In genomic region chr2:129205766-129206165, GRCh38 we compare ENCODE assay signal across 37 cellular contexts.
"Had no signal": no experiment of that assay in that cellular context is flagged by ENCODE, and none has a peak within 500 bp of the region (broad histone marks: within the 10 kb centered on the region; RNA-seq: fewer than 3 reads in every experiment).

No MANE protein-coding gene starts in this region.

- H3K27ac ChIP-seq: adrenal gland, ascending aorta, brain microvascular endothelial cell, breast epithelium, cardiac muscle cell, VCaP had no signal

- H3K27me3 Mint-ChIP-seq: activated CD4-positive, alpha-beta memory T cell treated with anti-CD3 and anti-CD28 coated beads for 36 hours; activated CD4-positive, alpha-beta T cell treated with anti-CD3 and anti-CD28 coated beads, Interleukin-2, amount 10 ng/mL, durations not matched to agents 24 days and 14 days; activated CD8-positive, alpha-beta T cell treated with anti-CD3 and anti-CD28 coated beads for 36 hours; activated T-helper 17 cell treated with anti-CD3 and anti-CD28 coated beads, Interleukin-2, amount 50 U/mL, for 72 hours; central memory CD8-positive, alpha-beta T cell had no signal

- H3K36me3 Mint-ChIP-seq: activated CD4-positive, alpha-beta memory T cell treated with anti-CD3 and anti-CD28 coated beads for 36 hours; activated naive CD4-positive, alpha-beta T cell treated with anti-CD3 and anti-CD28 coated beads, Interleukin-2, amount 50 U/mL, for 72 hours; activated naive CD8-positive, alpha-beta T cell treated with anti-CD3 and anti-CD28 coated beads for 36 hours had no signal

- H3K4me1 Mint-ChIP-seq: activated B cell treated with CpG ODN at 0.5 μM for 24 hours; activated CD4-positive, alpha-beta T cell treated with anti-CD3 and anti-CD28 coated beads, Interleukin-2, amount 10 ng/mL, durations not matched to agents 24 days and 14 days; activated naive CD8-positive, alpha-beta T cell treated with anti-CD3 and anti-CD28 coated beads for 36 hours; activated T-helper 17 cell treated with anti-CD3 and anti-CD28 coated beads, Interleukin-2, amount 50 U/mL, for 72 hours; central memory CD8-positive, alpha-beta T cell had no signal

- H3K4me3 Mint-ChIP-seq: activated B cell treated with CpG ODN at 0.5 μM for 24 hours; activated CD4-positive, alpha-beta memory T cell treated with anti-CD3 and anti-CD28 coated beads for 36 hours; activated CD4-positive, alpha-beta T cell treated with anti-CD3 and anti-CD28 coated beads, Interleukin-2, amount 10 ng/mL, durations not matched to agents 24 days and 14 days; activated CD8-positive, alpha-beta T cell treated with anti-CD3 and anti-CD28 coated beads for 36 hours; activated naive CD4-positive, alpha-beta T cell treated with anti-CD3 and anti-CD28 coated beads for 36 hours; activated naive CD8-positive, alpha-beta T cell treated with anti-CD3 and anti-CD28 coated beads for 36 hours; activated T-cell treated with anti-CD3 and anti-CD28 coated beads, Interleukin-2, amount 50 U/mL, for 4 hours; activated T-cell treated with anti-CD3 and anti-CD28 coated beads, Interleukin-2, amount 50 U/mL, for 72 hours; activated T-helper 1 cell treated with anti-CD3 and anti-CD28 coated beads, Interleukin-12 subunit alpha, Interleukin-12 subunit beta, Interleukin-2, Interleukin-4 antibody, amounts not matched to agents 30 ng/mL and 10 ng/mL and 1 ng/mL, durations not matched to agents 14 hours and 24 hours and 36 hours; activated T-helper 17 cell treated with anti-CD3 and anti-CD28 coated beads, Interleukin-2, amount 50 U/mL, for 72 hours; central memory CD8-positive, alpha-beta T cell; T-helper 1 cell treated with Interleukin-12 subunit alpha and Interleukin-12 subunit beta and Interleukin-4 antibody, amounts not matched to agents 30 μg/mL and 1 μg/mL, for 36 hours; T-helper 2 cell treated with Interferon-gamma antibody and Interleukin-4, amounts not matched to agents 5 μg/mL and 100 μg/mL, for 36 hours had no signal

- H3K4me3 ChIP-seq: adrenal gland, ascending aorta, breast epithelium, cardiac muscle cell had no signal

- H3K9me3 Mint-ChIP-seq: activated B cell treated with CpG ODN at 0.5 μM for 24 hours; activated CD4-positive, alpha-beta memory T cell treated with anti-CD3 and anti-CD28 coated beads for 36 hours; activated CD4-positive, alpha-beta T cell treated with anti-CD3 and anti-CD28 coated beads, Interleukin-2, amount 10 ng/mL, durations not matched to agents 24 days and 14 days; activated naive CD4-positive, alpha-beta T cell treated with anti-CD3 and anti-CD28 coated beads for 36 hours; activated naive CD8-positive, alpha-beta T cell treated with anti-CD3 and anti-CD28 coated beads for 36 hours; activated T-cell treated with anti-CD3 and anti-CD28 coated beads, Interleukin-2, amount 50 U/mL, for 72 hours; activated T-helper 1 cell treated with anti-CD3 and anti-CD28 coated beads, Interleukin-12 subunit alpha, Interleukin-12 subunit beta, Interleukin-2, Interleukin-4 antibody, amounts not matched to agents 30 ng/mL and 10 ng/mL and 1 ng/mL, durations not matched to agents 14 hours and 24 hours and 36 hours; T-helper 1 cell treated with Interleukin-12 subunit alpha and Interleukin-12 subunit beta and Interleukin-4 antibody, amounts not matched to agents 30 μg/mL and 1 μg/mL, for 36 hours; T-helper 2 cell treated with Interferon-gamma antibody and Interleukin-4, amounts not matched to agents 5 μg/mL and 100 μg/mL, for 36 hours had no signal

- H3K27ac Mint-ChIP-seq: activated B cell treated with CpG ODN at 0.5 μM for 24 hours; activated CD4-positive, alpha-beta memory T cell treated with anti-CD3 and anti-CD28 coated beads for 36 hours; activated CD4-positive, alpha-beta T cell treated with anti-CD3 and anti-CD28 coated beads, Interleukin-2, amount 10 ng/mL, durations not matched to agents 24 days and 14 days; activated CD8-positive, alpha-beta T cell treated with anti-CD3 and anti-CD28 coated beads for 36 hours; activated naive CD4-positive, alpha-beta T cell treated with anti-CD3 and anti-CD28 coated beads for 36 hours; activated naive CD4-positive, alpha-beta T cell treated with anti-CD3 and anti-CD28 coated beads, Interleukin-2, amount 50 U/mL, for 72 hours; activated naive CD8-positive, alpha-beta T cell treated with anti-CD3 and anti-CD28 coated beads for 36 hours; activated T-cell treated with anti-CD3 and anti-CD28 coated beads, Interleukin-2, amount 50 U/mL, for 72 hours; activated T-helper 1 cell treated with anti-CD3 and anti-CD28 coated beads, Interleukin-12 subunit alpha, Interleukin-12 subunit beta, Interleukin-2, Interleukin-4 antibody, amounts not matched to agents 30 ng/mL and 10 ng/mL and 1 ng/mL, durations not matched to agents 14 hours and 24 hours and 36 hours; activated T-helper 17 cell treated with anti-CD3 and anti-CD28 coated beads, Interleukin-2, amount 50 U/mL, for 72 hours; T-helper 1 cell treated with Interleukin-12 subunit alpha and Interleukin-12 subunit beta and Interleukin-4 antibody, amounts not matched to agents 30 μg/mL and 1 μg/mL, for 36 hours; T-helper 2 cell treated with Interferon-gamma antibody and Interleukin-4, amounts not matched to agents 5 μg/mL and 100 μg/mL, for 36 hours had no signal

- H3K36me3 ChIP-seq: adrenal gland, ascending aorta, brain microvascular endothelial cell, breast epithelium, cardiac muscle cell had no signal

- DNase-seq: activated B cell treated with CpG ODN at 0.5 μM for 24 hours; activated CD4-positive, alpha-beta memory T cell treated with anti-CD3 and anti-CD28 coated beads for 36 hours; activated CD4-positive, alpha-beta T cell treated with anti-CD3 and anti-CD28 coated beads for 4 hours; activated CD4-positive, alpha-beta T cell treated with anti-CD3 and anti-CD28 coated beads, Interleukin-2, amount 50 U/mL, for 1 hour; activated CD4-positive, alpha-beta T cell treated with anti-CD3 and anti-CD28 coated beads, Interleukin-2, amount 50 U/mL, for 4 hours; activated CD4-positive, CD25-positive, alpha-beta regulatory T cell treated with anti-CD3 and anti-CD28 coated beads, Interleukin-2, amount 50 U/mL, for 72 hours; activated CD8-positive, alpha-beta memory T cell treated with anti-CD3 and anti-CD28 coated beads, Interleukin-2, amount 50 U/mL, for 4 hours; activated CD8-positive, alpha-beta T cell treated with anti-CD3 and anti-CD28 coated beads for 36 hours; activated effector memory CD4-positive, alpha-beta T cell treated with anti-CD3 and anti-CD28 coated beads, Interleukin-2, amount 50 U/mL, for 16 hours; activated gamma-delta T cell treated with Interleukin-2 at 50 U/mL for 16 hours; activated naive CD4-positive, alpha-beta T cell; activated naive CD4-positive, alpha-beta T cell treated with anti-CD3 and anti-CD28 coated beads for 36 hours; activated naive CD4-positive, alpha-beta T cell treated with anti-CD3 and anti-CD28 coated beads, Interleukin-2, amount 50 U/mL, for 16 hours; activated naive CD8-positive, alpha-beta T cell treated with anti-CD3 and anti-CD28 coated beads for 36 hours; activated T-cell treated with anti-CD3 and anti-CD28 coated beads for 4 hours; activated T-cell treated with anti-CD3 and anti-CD28 coated beads, Interleukin-2, amount 50 U/mL, for 1 hour; activated T-cell treated with anti-CD3 and anti-CD28 coated beads, Interleukin-2, amount 50 U/mL, for 4 hours; activated T-cell treated with anti-CD3 and anti-CD28 coated beads, Interleukin-2, amount 50 U/mL, for 72 hours; adrenal gland; amniotic stem cell; brain microvascular endothelial cell; caudate nucleus; cerebellar nuclear complex; T-helper 1 cell; T-helper 2 cell; T-helper 9 cell had no signal

- H3K27me3 ChIP-seq: adrenal gland, ascending aorta, brain microvascular endothelial cell, breast epithelium, cardiac muscle cell had no signal

- H3K4me1 ChIP-seq: ascending aorta, breast epithelium had no signal

- H3K9me3 ChIP-seq: adrenal gland, ascending aorta, breast epithelium had no signal
